In genomic region chr19:41868989-41869300, GRCh38 we compare ENCODE assay signal across 11 cellular contexts. TPM values are rescaled to one million over a fixed set of nuclear protein-coding genes. Genes with fewer than 3 reads are reported as not detected.
DNase-seq lines count a peak whose midpoint lies in the region; ATAC-seq and TF ChIP-seq lines count a peak whose summit lies in the region.
"Had no signal": no experiment of that assay in that cellular context is flagged by ENCODE, and none has a peak within 500 bp of the region (broad histone marks: within the 10 kb centered on the region; RNA-seq: fewer than 3 reads in every experiment).

No MANE protein-coding gene starts in this region.

- peak in 1 of 5 donors; percentile 15 for DNase-seq in CD4-positive, alpha-beta memory T cell
- no peak for DNase-seq in activated T-helper 1 cell treated with anti-CD3 and anti-CD28 coated beads, Interleukin-12 subunit alpha, Interleukin-12 subunit beta, Interleukin-2, Interleukin-4 antibody, amounts not matched to agents 30 ng/mL and 10 ng/mL and 1 ng/mL, durations not matched to agents 14 hours and 24 hours and 36 hours (ENCODE audit: low spot score)
- DNase-seq in natural killer cell (no peak), dermis blood vessel endothelial cell (no peak), NCI-H1048 (lab: John Stamatoyannopoulos, UW) (no peak), NCI-H128 (lab: John Stamatoyannopoulos, UW; ENCODE audit: unreplicated experiment) (no peak)
- DNase-seq: colonic mucosa; MG63; stimulated activated CD4-positive, alpha-beta T cell treated with anti-CD3 and anti-CD28 coated beads, Interleukin-4, amount 100 ng/mL, for 4 hours had no signal

- no peaks in the 10 kb centered on the region for H3K27me3 ChIP-seq in CD4-positive, alpha-beta memory T cell (ENCODE audit: insufficient read depth, low read length)
- no peaks in the 10 kb centered on the region for H3K27me3 ChIP-seq in HUES48 (ENCODE audit: control insufficient read depth, insufficient read depth, low read length)
- H3K27me3 ChIP-seq: colonic mucosa had no signal

- POLR2A ChIA-PET in CD4-positive, alpha-beta memory T cell (lab: Charles Lee; ENCODE audit: partially characterized antibody) = interaction anchor here (1.0 to 11.3 kb wide), 4 partner anchors 7 to 77 kb away, joined by 4 to 261 read pairs (median 59); partner anchors contain the start of genes ARHGEF1 and RPS19

- ATAC-seq in natural killer cell = no peak

- H3K9ac ChIP-seq in HUES48 (ENCODE audit: low read depth, low read length) = no peak overlapping the region

- H3K4me3 ChIP-seq in CD4-positive, alpha-beta memory T cell (ENCODE audit: low read length in 2 of 2) = no peak overlapping the region
- no peak overlapping the region for H3K4me3 ChIP-seq in HUES48 (ENCODE audit: low read depth, low read length)
- H3K4me3 ChIP-seq: colonic mucosa, MG63 had no signal

- peaks cover 94% of the 10 kb centered on the region for H3K4me1 ChIP-seq in CD4-positive, alpha-beta memory T cell (ENCODE audit: insufficient read depth, low read length)
- no peaks in the 10 kb centered on the region for H3K4me1 ChIP-seq in HUES48 (ENCODE audit: control insufficient read depth, insufficient read depth, low read length)

- H3K27ac ChIP-seq in CD4-positive, alpha-beta memory T cell (ENCODE audit: low read depth, low read length) = peak overlapping the region; percentile 34
- peak overlapping the region; percentile 52 for H3K27ac ChIP-seq in HUES48 (ENCODE audit: low read depth, low read length)
- H3K27ac ChIP-seq: colonic mucosa had no signal

- no peak for TF ChIP-seq CTCF in natural killer cell (IDR thresholded peaks at IDR 0.05)

- H3K27me3 Mint-ChIP-seq in CD4-positive, alpha-beta memory T cell = no peaks in the 10 kb centered on the region
- no peaks in the 10 kb centered on the region for H3K27me3 Mint-ChIP-seq in activated T-helper 1 cell treated with anti-CD3 and anti-CD28 coated beads, Interleukin-12 subunit alpha, Interleukin-12 subunit beta, Interleukin-2, Interleukin-4 antibody, amounts not matched to agents 30 ng/mL and 10 ng/mL and 1 ng/mL, durations not matched to agents 14 hours and 24 hours and 36 hours (ENCODE audit: insufficient read depth)
- no peaks in the 10 kb centered on the region for H3K27me3 Mint-ChIP-seq in natural killer cell (ENCODE audit: low read depth in 2 of 2)

- H3K4me1 Mint-ChIP-seq in CD4-positive, alpha-beta memory T cell = peaks cover 38 to 84% (median 62%) of the 10 kb centered on the region in 4 donors
- H3K4me1 Mint-ChIP-seq in activated T-helper 1 cell treated with anti-CD3 and anti-CD28 coated beads, Interleukin-12 subunit alpha, Interleukin-12 subunit beta, Interleukin-2, Interleukin-4 antibody, amounts not matched to agents 30 ng/mL and 10 ng/mL and 1 ng/mL, durations not matched to agents 14 hours and 24 hours and 36 hours (ENCODE audit: low read depth) = peaks cover 73% of the 10 kb centered on the region
- peaks cover 32 to 55% of the 10 kb centered on the region in 2 donors for H3K4me1 Mint-ChIP-seq in natural killer cell

- CTCF ChIA-PET in CD4-positive, alpha-beta memory T cell (lab: Charles Lee; ENCODE audit: partially characterized antibody) = interaction anchor here (1.5 to 1.6 kb wide), 2 partner anchors 9 to 65 kb away, joined by 4 to 6 read pairs; partner anchors contain the start of gene RPS19

- H3K36me3 Mint-ChIP-seq in CD4-positive, alpha-beta memory T cell = peaks cover 25 to 57% of the 10 kb centered on the region in 2 donors
- peaks cover 58% of the 10 kb centered on the region for H3K36me3 Mint-ChIP-seq in activated T-helper 1 cell treated with anti-CD3 and anti-CD28 coated beads, Interleukin-12 subunit alpha, Interleukin-12 subunit beta, Interleukin-2, Interleukin-4 antibody, amounts not matched to agents 30 ng/mL and 10 ng/mL and 1 ng/mL, durations not matched to agents 14 hours and 24 hours and 36 hours (ENCODE audit: low read depth)
- H3K36me3 Mint-ChIP-seq in natural killer cell = no peaks in the 10 kb centered on the region

- H3K27ac Mint-ChIP-seq in CD4-positive, alpha-beta memory T cell = peak overlapping the region in 6 of 7 donors; percentile 57 to 95 (median 88)
- H3K27ac Mint-ChIP-seq in activated T-helper 1 cell treated with anti-CD3 and anti-CD28 coated beads, Interleukin-12 subunit alpha, Interleukin-12 subunit beta, Interleukin-2, Interleukin-4 antibody, amounts not matched to agents 30 ng/mL and 10 ng/mL and 1 ng/mL, durations not matched to agents 14 hours and 24 hours and 36 hours = peak overlapping the region; percentile 40
- H3K27ac Mint-ChIP-seq in natural killer cell = peak overlapping the region; percentile 23 to 52

- no peaks in the 10 kb centered on the region for H3K9me3 ChIP-seq in CD4-positive, alpha-beta memory T cell (ENCODE audit: control insufficient read depth in 1 of 2, low read length in 2 of 2)
- no peaks in the 10 kb centered on the region for H3K9me3 ChIP-seq in HUES48 (ENCODE audit: control insufficient read depth, insufficient read depth, low read length)
- H3K9me3 ChIP-seq: colonic mucosa had no signal

- peak overlapping the region in 1 of 8 donors; percentile 20 for H3K4me3 Mint-ChIP-seq in CD4-positive, alpha-beta memory T cell
- peak overlapping the region; percentile 58 for H3K4me3 Mint-ChIP-seq in activated T-helper 1 cell treated with anti-CD3 and anti-CD28 coated beads, Interleukin-12 subunit alpha, Interleukin-12 subunit beta, Interleukin-2, Interleukin-4 antibody, amounts not matched to agents 30 ng/mL and 10 ng/mL and 1 ng/mL, durations not matched to agents 14 hours and 24 hours and 36 hours
- H3K4me3 Mint-ChIP-seq in natural killer cell = no peak overlapping the region

- H3K36me3 ChIP-seq in CD4-positive, alpha-beta memory T cell (ENCODE audit: insufficient read depth, low read length) = peaks cover 50% of the 10 kb centered on the region
- H3K36me3 ChIP-seq in HUES48 (ENCODE audit: control insufficient read depth, insufficient read depth, low read length) = peaks cover 75% of the 10 kb centered on the region

- H3K9me3 Mint-ChIP-seq in CD4-positive, alpha-beta memory T cell = peaks cover 0 to 2% (median 0%) of the 10 kb centered on the region in 8 donors
- no peaks in the 10 kb centered on the region for H3K9me3 Mint-ChIP-seq in activated T-helper 1 cell treated with anti-CD3 and anti-CD28 coated beads, Interleukin-12 subunit alpha, Interleukin-12 subunit beta, Interleukin-2, Interleukin-4 antibody, amounts not matched to agents 30 ng/mL and 10 ng/mL and 1 ng/mL, durations not matched to agents 14 hours and 24 hours and 36 hours
- H3K9me3 Mint-ChIP-seq in natural killer cell = no peaks in the 10 kb centered on the region

- intact Hi-C loops in CD4-positive, alpha-beta memory T cell (cut with micrococcal nuclease) = no loop called here
- intact Hi-C loops in activated T-helper 1 cell treated with anti-CD3 and anti-CD28 coated beads, Interleukin-12 subunit alpha, Interleukin-12 subunit beta, Interleukin-2, Interleukin-4 antibody, amounts not matched to agents 30 ng/mL and 10 ng/mL and 1 ng/mL, durations not matched to agents 14 hours and 24 hours and 36 hours (cut with micrococcal nuclease) = no loop called here
- intact Hi-C loops in natural killer cell (cut with micrococcal nuclease) = no loop called here

RNA-seq across cellular contexts. Expression of gene CD79A, which starts 8.1 kb away (rescaled TPM):
- total RNA-seq in CD4-positive, alpha-beta memory T cell = 1 to 10 TPM in 1 of 2 experiments, under 1 TPM in 1; 0.93 to 1.3 TPM
- polyA plus RNA-seq in CD4-positive, alpha-beta memory T cell = 10 to 100 TPM in 1 of 2 donors, 1 to 10 TPM in 1; 5.1 to 29.7 TPM
- total RNA-seq in activated T-helper 1 cell treated with anti-CD3 and anti-CD28 coated beads, Interleukin-12 subunit alpha, Interleukin-12 subunit beta, Interleukin-2, Interleukin-4 antibody, amounts not matched to agents 30 ng/mL and 10 ng/mL and 1 ng/mL, durations not matched to agents 14 hours and 24 hours and 36 hours = 2.7 and 2.9 TPM in 2 replicates
- total RNA-seq in natural killer cell (10 to 100 TPM in 1 of 3 donors, 1 to 10 TPM in 2; 5.6 to 35.5 (median 6.0) TPM), dermis blood vessel endothelial cell (0.09 and 0.34 TPM in 2 replicates)
- total RNA-seq: NCI-H460 had no signal

RNA-seq across cellular contexts. Expression of gene RPS19, which starts 8.9 kb away (rescaled TPM):
- total RNA-seq in CD4-positive, alpha-beta memory T cell = 1,000 to 10,000 TPM; 3,807 to 4,015 TPM
- polyA plus RNA-seq in CD4-positive, alpha-beta memory T cell = 1,000 to 10,000 TPM; 4,853 to 7,200 TPM
- 2,887 and 2,906 TPM in 2 replicates for total RNA-seq in activated T-helper 1 cell treated with anti-CD3 and anti-CD28 coated beads, Interleukin-12 subunit alpha, Interleukin-12 subunit beta, Interleukin-2, Interleukin-4 antibody, amounts not matched to agents 30 ng/mL and 10 ng/mL and 1 ng/mL, durations not matched to agents 14 hours and 24 hours and 36 hours
- total RNA-seq in natural killer cell = 1,000 to 10,000 TPM; 1,358 to 1,814 (median 1,709) TPM
- total RNA-seq in dermis blood vessel endothelial cell = 1,021 and 1,770 TPM in 2 replicates

RNA-seq across cellular contexts. Expression of gene ARHGEF1, which starts 14.0 kb away (rescaled TPM):
- total RNA-seq in CD4-positive, alpha-beta memory T cell = 100 to 1,000 TPM; 956 to 992 TPM
- polyA plus RNA-seq in CD4-positive, alpha-beta memory T cell = 100 to 1,000 TPM; 140 to 325 TPM
- total RNA-seq in activated T-helper 1 cell treated with anti-CD3 and anti-CD28 coated beads, Interleukin-12 subunit alpha, Interleukin-12 subunit beta, Interleukin-2, Interleukin-4 antibody, amounts not matched to agents 30 ng/mL and 10 ng/mL and 1 ng/mL, durations not matched to agents 14 hours and 24 hours and 36 hours = 386 and 392 TPM in 2 replicates
- total RNA-seq in natural killer cell (1,000 to 10,000 TPM; 1,177 to 1,409 (median 1,354) TPM), dermis blood vessel endothelial cell (53.8 and 69.4 TPM in 2 replicates)

RNA-seq across cellular contexts. Expression of gene DMRTC2, which starts 24.1 kb away (rescaled TPM):
- not detected for total RNA-seq in CD4-positive, alpha-beta memory T cell
- polyA plus RNA-seq in CD4-positive, alpha-beta memory T cell = not detected
- total RNA-seq in activated T-helper 1 cell treated with anti-CD3 and anti-CD28 coated beads, Interleukin-12 subunit alpha, Interleukin-12 subunit beta, Interleukin-2, Interleukin-4 antibody, amounts not matched to agents 30 ng/mL and 10 ng/mL and 1 ng/mL, durations not matched to agents 14 hours and 24 hours and 36 hours = not detected in 2 replicates
- total RNA-seq in natural killer cell (not detected), dermis blood vessel endothelial cell (not detected in 2 replicates)
- total RNA-seq: colonic mucosa, NCI-H460 had no signal

RNA-seq across cellular contexts. Expression of gene LYPD4, which starts 24.5 kb away (rescaled TPM):
- total RNA-seq in CD4-positive, alpha-beta memory T cell = not detected
- not detected for polyA plus RNA-seq in CD4-positive, alpha-beta memory T cell
- not detected in 2 replicates for total RNA-seq in activated T-helper 1 cell treated with anti-CD3 and anti-CD28 coated beads, Interleukin-12 subunit alpha, Interleukin-12 subunit beta, Interleukin-2, Interleukin-4 antibody, amounts not matched to agents 30 ng/mL and 10 ng/mL and 1 ng/mL, durations not matched to agents 14 hours and 24 hours and 36 hours
- not detected for total RNA-seq in natural killer cell
- not detected in 2 replicates for total RNA-seq in dermis blood vessel endothelial cell
- total RNA-seq: colonic mucosa, NCI-H460 had no signal

Comparison
In these comparisons a context has a peak if more than half of its experiments do, and no peak if none do; other contexts are left out.
1. H3K27ac Mint-ChIP-seq: peak in every context shown above with its lines; median percentile 88 in CD4-positive, alpha-beta memory T cell; 40 in activated T-helper 1 cell treated with anti-CD3 and anti-CD28 coated beads, Interleukin-12 subunit alpha, Interleukin-12 subunit beta, Interleukin-2, Interleukin-4 antibody, amounts not matched to agents 30 ng/mL and 10 ng/mL and 1 ng/mL, durations not matched to agents 14 hours and 24 hours and 36 hours; 38 in natural killer cell.